Comparison of ENCODE assay signal across 21 cellular contexts in the genomic region with DNA sequence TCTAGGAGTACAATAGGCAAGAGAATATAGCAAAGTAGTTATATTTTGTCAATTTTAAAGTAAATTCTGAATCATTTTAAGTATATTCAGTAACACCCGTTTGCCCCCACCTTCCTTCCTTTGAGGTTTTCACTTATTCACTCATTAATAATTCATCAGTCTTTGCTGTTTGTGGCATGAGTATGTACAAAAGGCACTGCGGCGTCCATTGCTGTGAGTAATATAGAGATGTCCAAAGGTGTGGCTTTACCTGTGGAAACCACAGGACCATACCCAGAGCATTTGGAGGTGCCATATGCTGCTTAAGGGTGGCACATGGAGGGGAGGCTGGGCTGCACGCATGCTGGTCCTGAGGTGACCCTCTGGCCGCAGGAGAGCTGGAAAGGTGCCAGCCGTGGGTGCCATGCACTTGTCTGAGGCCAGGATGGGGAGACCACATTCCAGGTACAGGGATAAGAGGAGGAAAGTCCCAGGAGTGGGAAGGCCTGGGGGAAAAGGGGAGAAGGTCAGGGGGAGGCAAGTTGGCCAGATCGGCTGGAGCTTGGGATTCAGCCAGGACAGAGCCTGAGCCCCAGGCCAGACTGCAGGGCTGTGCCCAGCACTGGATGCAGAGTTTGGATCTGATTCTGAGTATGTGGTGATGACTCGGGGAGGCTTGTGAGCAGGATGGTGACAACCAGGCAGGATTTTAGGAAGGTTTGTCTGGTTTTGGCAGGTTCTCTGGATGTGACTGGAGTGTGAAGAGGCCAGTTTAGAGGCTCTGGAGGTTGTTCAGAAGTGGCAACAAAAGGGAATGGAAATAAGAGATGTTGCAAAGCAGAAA.
DNase-seq lines count a peak whose midpoint lies in the region; ATAC-seq and TF ChIP-seq lines count a peak whose summit lies in the region.
"Had no signal": no experiment of that assay in that cellular context is flagged by ENCODE, and none has a peak within 500 bp of the region (broad histone marks: within the 10 kb centered on the region; RNA-seq: fewer than 3 reads in every experiment).

No MANE protein-coding gene starts in this region.

- H3K27me3 Mint-ChIP-seq in activated CD4-positive, alpha-beta T cell treated with anti-CD3 and anti-CD28 coated beads, Interleukin-2, amount 10 ng/mL, durations not matched to agents 7 days and 5 days, result no peaks in the 10 kb centered on the region
- H3K27me3 Mint-ChIP-seq: activated CD4-positive, alpha-beta T cell treated with anti-CD3 and anti-CD28 coated beads, Interleukin-2, amount 10 ng/mL, durations not matched to agents 24 days and 14 days; activated naive CD8-positive, alpha-beta T cell treated with anti-CD3 and anti-CD28 coated beads for 36 hours; activated T-helper 17 cell treated with anti-CD3 and anti-CD28 coated beads, Interleukin-2, amount 50 U/mL, for 72 hours; CD4-positive, alpha-beta T cell had no signal

- no peak for TF ChIP-seq CTCF in ascending aorta (IDR thresholded peaks at IDR 0.05)
- TF ChIP-seq CTCF in foreskin keratinocyte (conservative IDR thresholded peaks at IDR 0.05), result no peak

- H3K36me3 Mint-ChIP-seq in activated CD4-positive, alpha-beta T cell treated with anti-CD3 and anti-CD28 coated beads, Interleukin-2, amount 10 ng/mL, durations not matched to agents 7 days and 5 days (ENCODE audit: low read depth), result no peaks in the 10 kb centered on the region

- peaks cover 5 to 22% of the 10 kb centered on the region in 2 donors for H3K4me1 ChIP-seq in ascending aorta
- H3K4me1 ChIP-seq in foreskin keratinocyte, result no peaks in the 10 kb centered on the region

- ATAC-seq in foreskin keratinocyte, result peak; percentile 93
- no peak for ATAC-seq in HG02938 (IDR thresholded peaks at IDR 0.05; ENCODE audit: unreplicated experiment)
- ATAC-seq: activated T-helper 17 cell treated with anti-CD3 and anti-CD28 coated beads, Interleukin-2, amount 50 U/mL, for 72 hours; GM12878 had no signal

- DNase-seq in Caki2 (ENCODE audit: low read depth), result peak; percentile 11
- no peak for DNase-seq in ascending aorta (ENCODE audit: low spot score in 2 of 2)
- peak; percentile 57 to 65 for DNase-seq in foreskin keratinocyte
- DNase-seq in cortex of kidney (lab: John Stamatoyannopoulos, UW), result no peak
- no peak for DNase-seq in iPS-NIHi7 (ENCODE audit: extremely low spot score)
- no peak for DNase-seq in activated CD4-positive, alpha-beta T cell treated with anti-CD3 and anti-CD28 coated beads, Interleukin-2, amount 10 ng/mL, durations not matched to agents 7 days and 5 days
- DNase-seq: activated CD4-positive, alpha-beta T cell treated with anti-CD3 and anti-CD28 coated beads, Interleukin-2, amount 10 ng/mL, durations not matched to agents 24 days and 14 days; activated naive CD8-positive, alpha-beta T cell treated with anti-CD3 and anti-CD28 coated beads for 36 hours; CD4-positive, alpha-beta T cell; DMS79; H7; KG1; NCI-H187; NCI-H345; occipital lobe; SIG-M5 had no signal

- H3K27me3 ChIP-seq in ascending aorta (no peaks in the 10 kb centered on the region), foreskin keratinocyte (no peaks in the 10 kb centered on the region)

- H3K27ac ChIP-seq in ascending aorta, result peak overlapping the region; percentile 34 to 46
- no peak overlapping the region for H3K27ac ChIP-seq in foreskin keratinocyte
- peak overlapping the region in 12 of 21 experiments; percentile 1 to 74 (median 36) for H3K27ac ChIP-seq in skin epidermis

- H3K9me3 ChIP-seq in ascending aorta, result no peaks in the 10 kb centered on the region

- CTCF ChIA-PET in activated CD4-positive, alpha-beta T cell treated with anti-CD3 and anti-CD28 coated beads, Interleukin-2, amount 10 ng/mL, durations not matched to agents 7 days and 5 days (lab: Charles Lee), result no interaction called here

- intact Hi-C loops in ascending aorta (cut with DNase I), result no loop called here

- no peaks in the 10 kb centered on the region for H3K9me3 Mint-ChIP-seq in activated CD4-positive, alpha-beta T cell treated with anti-CD3 and anti-CD28 coated beads, Interleukin-2, amount 10 ng/mL, durations not matched to agents 7 days and 5 days
- H3K9me3 Mint-ChIP-seq: activated CD4-positive, alpha-beta T cell treated with anti-CD3 and anti-CD28 coated beads, Interleukin-2, amount 10 ng/mL, durations not matched to agents 24 days and 14 days; activated naive CD8-positive, alpha-beta T cell treated with anti-CD3 and anti-CD28 coated beads for 36 hours; activated T-helper 17 cell treated with anti-CD3 and anti-CD28 coated beads, Interleukin-2, amount 50 U/mL, for 72 hours; CD4-positive, alpha-beta T cell; T-helper 1 cell treated with Interleukin-12 subunit alpha and Interleukin-12 subunit beta and Interleukin-4 antibody, amounts not matched to agents 30 μg/mL and 1 μg/mL, for 36 hours had no signal

- no peak overlapping the region for H3K4me3 ChIP-seq in ascending aorta
- H3K4me3 ChIP-seq in skin epidermis, result no peak overlapping the region
- H3K4me3 ChIP-seq: GM12878 had no signal

- in situ Hi-C loops in Caki2 (cut with HindIII; ENCODE audit: low pct_unique_long_range_greater_than_20kb, low sequenced_read_pairs), result no loop called here

- H3K36me3 ChIP-seq in ascending aorta, result no peaks in the 10 kb centered on the region

- POLR2A ChIA-PET in activated CD4-positive, alpha-beta T cell treated with anti-CD3 and anti-CD28 coated beads, Interleukin-2, amount 10 ng/mL, durations not matched to agents 7 days and 5 days (lab: Charles Lee), result no interaction called here

- H3K27ac Mint-ChIP-seq in activated CD4-positive, alpha-beta T cell treated with anti-CD3 and anti-CD28 coated beads, Interleukin-2, amount 10 ng/mL, durations not matched to agents 7 days and 5 days, result no peak overlapping the region
- H3K27ac Mint-ChIP-seq: activated CD4-positive, alpha-beta T cell treated with anti-CD3 and anti-CD28 coated beads, Interleukin-2, amount 10 ng/mL, durations not matched to agents 24 days and 14 days; activated naive CD8-positive, alpha-beta T cell treated with anti-CD3 and anti-CD28 coated beads for 36 hours; activated T-helper 17 cell treated with anti-CD3 and anti-CD28 coated beads, Interleukin-2, amount 50 U/mL, for 72 hours; CD4-positive, alpha-beta T cell; T-helper 1 cell treated with Interleukin-12 subunit alpha and Interleukin-12 subunit beta and Interleukin-4 antibody, amounts not matched to agents 30 μg/mL and 1 μg/mL, for 36 hours had no signal

- H3K4me3 Mint-ChIP-seq in activated CD4-positive, alpha-beta T cell treated with anti-CD3 and anti-CD28 coated beads, Interleukin-2, amount 10 ng/mL, durations not matched to agents 7 days and 5 days, result no peak overlapping the region
- H3K4me3 Mint-ChIP-seq: activated CD4-positive, alpha-beta T cell treated with anti-CD3 and anti-CD28 coated beads, Interleukin-2, amount 10 ng/mL, durations not matched to agents 24 days and 14 days; activated naive CD8-positive, alpha-beta T cell treated with anti-CD3 and anti-CD28 coated beads for 36 hours; activated T-helper 17 cell treated with anti-CD3 and anti-CD28 coated beads, Interleukin-2, amount 50 U/mL, for 72 hours; CD4-positive, alpha-beta T cell; T-helper 1 cell treated with Interleukin-12 subunit alpha and Interleukin-12 subunit beta and Interleukin-4 antibody, amounts not matched to agents 30 μg/mL and 1 μg/mL, for 36 hours had no signal

- H3K4me1 Mint-ChIP-seq in activated CD4-positive, alpha-beta T cell treated with anti-CD3 and anti-CD28 coated beads, Interleukin-2, amount 10 ng/mL, durations not matched to agents 7 days and 5 days, result no peaks in the 10 kb centered on the region
- H3K4me1 Mint-ChIP-seq: activated CD4-positive, alpha-beta T cell treated with anti-CD3 and anti-CD28 coated beads, Interleukin-2, amount 10 ng/mL, durations not matched to agents 24 days and 14 days; activated naive CD8-positive, alpha-beta T cell treated with anti-CD3 and anti-CD28 coated beads for 36 hours had no signal

Comparison
In these comparisons a context has a peak if more than half of its experiments do, and no peak if none do; other contexts are left out.
1. DNase-seq: peak in Caki2 (single experiment) and foreskin keratinocyte (2 of 2); none in ascending aorta (0 of 2), cortex of kidney (single experiment), iPS-NIHi7 (single experiment) and activated CD4-positive, alpha-beta T cell treated with anti-CD3 and anti-CD28 coated beads, Interleukin-2, amount 10 ng/mL, durations not matched to agents 7 days and 5 days (single experiment).